Comparison of ENCODE assay signal across 9 cellular contexts in the genomic region with DNA sequence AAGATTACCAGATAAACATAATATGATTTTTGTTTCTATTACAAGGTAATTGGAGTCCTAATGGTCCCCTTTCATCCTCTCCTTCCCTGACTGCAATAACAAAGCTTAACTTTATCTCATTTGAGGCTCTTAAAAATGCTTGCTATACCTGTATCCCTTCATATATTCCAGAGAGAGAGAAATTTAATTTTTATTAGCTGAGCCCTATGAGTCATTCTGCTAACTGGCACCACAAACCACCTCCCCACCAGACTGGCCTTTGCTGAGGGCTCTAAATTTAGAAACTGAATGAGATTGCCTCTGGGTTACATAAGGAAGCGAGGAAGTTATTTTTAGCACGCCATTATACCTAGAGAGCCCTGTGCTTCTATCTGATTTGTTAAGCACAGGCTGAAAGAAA. TPM values are rescaled to one million over a fixed set of nuclear protein-coding genes. Genes with fewer than 3 reads are reported as not detected.
A peak's percentile ranks its signal among the peaks of the same experiment; 100 is the strongest.
DNase-seq lines count a peak whose midpoint lies in the region; ATAC-seq and TF ChIP-seq lines count a peak whose summit lies in the region.
"Had no signal": no experiment of that assay in that cellular context is flagged by ENCODE, and none has a peak within 500 bp of the region (broad histone marks: within the 10 kb centered on the region; RNA-seq: fewer than 3 reads in every experiment).

No MANE protein-coding gene starts in this region.

- TF ChIP-seq CTCF in RWPE2 (IDR thresholded peaks at IDR 0.05; ENCODE audit: poor library complexity, severe bottlenecking), result no peak

- H3K27ac ChIP-seq in RWPE2 (ENCODE audit: poor library complexity, severe bottlenecking), result no peak overlapping the region

- H3K9me3 ChIP-seq in RWPE2 (ENCODE audit: severe bottlenecking), result no peaks in the 10 kb centered on the region

- peaks cover 3% of the 10 kb centered on the region for H3K4me1 Mint-ChIP-seq in activated naive CD8-positive, alpha-beta T cell treated with anti-CD3 and anti-CD28 coated beads, Interleukin-2, amount 50 U/mL, for 24 hours

- no peaks in the 10 kb centered on the region for H3K9me3 Mint-ChIP-seq in activated naive CD8-positive, alpha-beta T cell treated with anti-CD3 and anti-CD28 coated beads, Interleukin-2, amount 50 U/mL, for 24 hours

- no peaks in the 10 kb centered on the region for H3K27me3 Mint-ChIP-seq in activated naive CD8-positive, alpha-beta T cell treated with anti-CD3 and anti-CD28 coated beads, Interleukin-2, amount 50 U/mL, for 24 hours

- intact Hi-C loops in left ventricle myocardium superior (cut with micrococcal nuclease), result no loop called here

- H3K27me3 ChIP-seq in RWPE2 (ENCODE audit: insufficient read depth, poor library complexity, severe bottlenecking), result no peaks in the 10 kb centered on the region

- no peaks in the 10 kb centered on the region for H3K4me1 ChIP-seq in RWPE2 (ENCODE audit: insufficient read depth, poor library complexity, severe bottlenecking)

- H3K4me3 Mint-ChIP-seq in activated naive CD8-positive, alpha-beta T cell treated with anti-CD3 and anti-CD28 coated beads, Interleukin-2, amount 50 U/mL, for 24 hours, result no peak overlapping the region

- DNase-seq in Kasumi-1 (lab: John Stamatoyannopoulos, UW) (peak; percentile 25 to 44), RWPE2 (ENCODE audit: low spot score) (no peak), left ventricle myocardium superior (no peak), activated gamma-delta T cell (lab: John Stamatoyannopoulos, UW) (no peak)
- DNase-seq in activated naive CD8-positive, alpha-beta T cell treated with anti-CD3 and anti-CD28 coated beads, Interleukin-2, amount 50 U/mL, for 24 hours, result no peak

- no peaks in the 10 kb centered on the region for H3K36me3 Mint-ChIP-seq in activated naive CD8-positive, alpha-beta T cell treated with anti-CD3 and anti-CD28 coated beads, Interleukin-2, amount 50 U/mL, for 24 hours (ENCODE audit: low read depth)

- ATAC-seq in GM18909 (IDR thresholded peaks at IDR 0.05; ENCODE audit: poor library complexity, unreplicated experiment) (peak; percentile 74), RWPE2 (ENCODE audit: low read depth) (peak; percentile 78), left ventricle myocardium superior (peak; percentile 97), HG02588 (IDR thresholded peaks at IDR 0.05; ENCODE audit: unreplicated experiment) (no peak)
- no peak for ATAC-seq in activated naive CD8-positive, alpha-beta T cell treated with anti-CD3 and anti-CD28 coated beads, Interleukin-2, amount 50 U/mL, for 24 hours
- ATAC-seq: Panc1 had no signal

- H3K4me3 ChIP-seq in RWPE2 (ENCODE audit: severe bottlenecking), result no peak overlapping the region

- H3K36me3 ChIP-seq in RWPE2 (ENCODE audit: low read depth), result no peaks in the 10 kb centered on the region

- H3K27ac Mint-ChIP-seq in activated naive CD8-positive, alpha-beta T cell treated with anti-CD3 and anti-CD28 coated beads, Interleukin-2, amount 50 U/mL, for 24 hours, result no peak overlapping the region

RNA-seq across cellular contexts. Expression of a gene that starts 27.4 kb away (rescaled TPM):
- total RNA-seq in left ventricle myocardium superior, result not detected
- total RNA-seq: liver had no signal

Comparison
In these comparisons a context has a peak if more than half of its experiments do, and no peak if none do; other contexts are left out.
1. ATAC-seq: peak in GM18909 (single experiment), RWPE2 (single experiment) and left ventricle myocardium superior (single experiment); none in HG02588 (single experiment) and activated naive CD8-positive, alpha-beta T cell treated with anti-CD3 and anti-CD28 coated beads, Interleukin-2, amount 50 U/mL, for 24 hours (single experiment).
2. DNase-seq: peak in Kasumi-1 (2 of 2); none in RWPE2 (single experiment), left ventricle myocardium superior (single experiment), activated naive CD8-positive, alpha-beta T cell treated with anti-CD3 and anti-CD28 coated beads, Interleukin-2, amount 50 U/mL, for 24 hours (single experiment) and activated gamma-delta T cell (single experiment).